In the genomic region with DNA sequence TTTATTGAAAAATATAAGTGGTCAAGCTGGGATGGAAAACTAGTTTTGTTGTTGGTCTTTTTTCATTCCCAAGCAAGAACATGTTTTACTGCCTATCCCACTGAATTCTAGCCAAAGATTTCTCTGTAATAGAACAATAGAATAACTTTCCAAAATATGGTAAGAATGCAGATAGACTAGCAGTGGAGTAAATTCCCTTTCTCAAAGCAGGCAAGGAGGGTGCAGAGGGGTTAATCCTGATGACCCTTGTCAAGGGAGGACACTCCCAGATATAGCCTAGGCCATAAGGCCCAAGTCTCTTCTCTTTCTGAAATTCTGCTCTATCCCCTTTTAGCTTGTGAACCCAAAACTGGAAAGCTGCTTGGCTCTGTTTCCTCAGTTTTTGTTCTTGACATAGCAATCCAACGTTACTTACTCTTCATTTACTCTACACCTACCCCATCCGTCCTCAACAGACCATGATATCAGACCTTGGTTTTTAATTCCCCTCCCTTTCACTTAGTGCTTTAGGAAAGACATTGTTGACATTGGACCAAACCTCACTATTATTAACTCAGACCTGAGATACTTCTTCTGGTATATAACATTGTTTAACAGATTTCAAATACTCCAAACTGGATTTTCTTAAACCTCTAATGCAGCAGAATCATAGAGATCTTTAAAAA, we compare ENCODE assay signal across 13 cellular contexts.
A peak's percentile ranks its signal among the peaks of the same experiment; 100 is the strongest.
DNase-seq lines count a peak whose midpoint lies in the region; ATAC-seq and TF ChIP-seq lines count a peak whose summit lies in the region.
"Had no signal": no experiment of that assay in that cellular context is flagged by ENCODE, and none has a peak within 500 bp of the region (broad histone marks: within the 10 kb centered on the region; RNA-seq: fewer than 3 reads in every experiment).

No MANE protein-coding gene starts in this region.

- H3K9me3 ChIP-seq in HUES48 (ENCODE audit: control insufficient read depth, insufficient read depth, low read length) (no peaks in the 10 kb centered on the region), adrenal gland (replicated peaks in 1 of 3) (no peaks in the 10 kb centered on the region), subcutaneous abdominal adipose tissue (ENCODE audit: control insufficient read depth in 5 of 5, low read length in 5 of 5) (no peaks in the 10 kb centered on the region)

- ATAC-seq in HG03520 (IDR thresholded peaks at IDR 0.05; ENCODE audit: unreplicated experiment), result no peak
- ATAC-seq: effector memory CD8-positive, alpha-beta T cell had no signal

- DNase-seq in adrenal gland (no peak), glomerular visceral epithelial cell (ENCODE audit: extremely low spot score) (peak; percentile 57), iPS-NIHi7 (ENCODE audit: extremely low spot score) (no peak)
- no peak for DNase-seq in activated naive CD4-positive, alpha-beta T cell treated with Interleukin-2 at 50 U/mL for 16 hours
- DNase-seq: activated CD4-positive, alpha-beta T cell treated with anti-CD3 and anti-CD28 coated beads for 48 hours; DMS79; effector memory CD8-positive, alpha-beta T cell; stimulated activated CD4-positive, alpha-beta T cell treated with anti-CD3 and anti-CD28 coated beads, Interleukin-2, amount 100 ng/mL, for 48 hours had no signal

- H3K27ac ChIP-seq in HUES48 (ENCODE audit: low read depth, low read length), result peak overlapping the region; percentile 78
- H3K27ac ChIP-seq in adrenal gland, result peak overlapping the region; percentile 30 to 90 (median 65)
- peak overlapping the region; percentile 74 for H3K27ac ChIP-seq in subcutaneous abdominal adipose tissue (ENCODE audit: low read depth, low read length)
- H3K27ac ChIP-seq: KMS-11, SK-N-MC had no signal

- H3K36me3 ChIP-seq in HUES48 (ENCODE audit: control insufficient read depth, insufficient read depth, low read length) (no peaks in the 10 kb centered on the region), adrenal gland (replicated peaks in 1 of 2) (no peaks in the 10 kb centered on the region), subcutaneous abdominal adipose tissue (ENCODE audit: control insufficient read depth in 5 of 5, insufficient read depth in 5 of 5, low read length in 5 of 5) (no peaks in the 10 kb centered on the region)

- no peak overlapping the region for H3K4me3 ChIP-seq in HUES48 (ENCODE audit: low read depth, low read length)
- no peak overlapping the region for H3K4me3 ChIP-seq in adrenal gland
- H3K4me3 ChIP-seq in subcutaneous abdominal adipose tissue (ENCODE audit: low read depth in 1 of 5, low read length in 5 of 5), result no peak overlapping the region
- H3K4me3 ChIP-seq: SK-N-MC had no signal

- H3K4me1 ChIP-seq in HUES48 (ENCODE audit: control insufficient read depth, insufficient read depth, low read length), result peaks cover 21% of the 10 kb centered on the region
- H3K4me1 ChIP-seq in adrenal gland (replicated peaks in 1 of 2), result peaks cover 23 to 31% of the 10 kb centered on the region in 2 donors
- peaks cover 6 to 56% (median 37%) of the 10 kb centered on the region in 5 donors for H3K4me1 ChIP-seq in subcutaneous abdominal adipose tissue (ENCODE audit: control insufficient read depth in 5 of 5, insufficient read depth in 5 of 5, low read length in 5 of 5)

- TF ChIP-seq CTCF in adrenal gland (IDR thresholded peaks at IDR 0.05), result no peak

- intact Hi-C loops in adrenal gland (cut with DNase I), result no loop called here

- H3K9ac ChIP-seq in HUES48 (ENCODE audit: low read depth, low read length), result no peak overlapping the region
- H3K9ac ChIP-seq in subcutaneous abdominal adipose tissue (ENCODE audit: low read length in 5 of 5), result peak overlapping the region in 2 of 5 donors; percentile 36 to 61
- H3K9ac ChIP-seq: KMS-11 had no signal

- no peak for TF ChIP-seq POLR2A in adrenal gland (IDR thresholded peaks at IDR 0.05)

- H3K27me3 ChIP-seq in HUES48 (ENCODE audit: control insufficient read depth, insufficient read depth, low read length), result no peaks in the 10 kb centered on the region
- no peaks in the 10 kb centered on the region for H3K27me3 ChIP-seq in adrenal gland
- H3K27me3 ChIP-seq in subcutaneous abdominal adipose tissue (ENCODE audit: control insufficient read depth in 5 of 5, insufficient read depth in 4 of 5, low read length in 5 of 5), result no peaks in the 10 kb centered on the region

- WGBS in adrenal gland, 4 donors, result 32 to 43% (median 35%) methylated on average over 2 of the region's 2 CpGs
